17 cellular contexts compared by ENCODE assay signal in the genomic region with DNA sequence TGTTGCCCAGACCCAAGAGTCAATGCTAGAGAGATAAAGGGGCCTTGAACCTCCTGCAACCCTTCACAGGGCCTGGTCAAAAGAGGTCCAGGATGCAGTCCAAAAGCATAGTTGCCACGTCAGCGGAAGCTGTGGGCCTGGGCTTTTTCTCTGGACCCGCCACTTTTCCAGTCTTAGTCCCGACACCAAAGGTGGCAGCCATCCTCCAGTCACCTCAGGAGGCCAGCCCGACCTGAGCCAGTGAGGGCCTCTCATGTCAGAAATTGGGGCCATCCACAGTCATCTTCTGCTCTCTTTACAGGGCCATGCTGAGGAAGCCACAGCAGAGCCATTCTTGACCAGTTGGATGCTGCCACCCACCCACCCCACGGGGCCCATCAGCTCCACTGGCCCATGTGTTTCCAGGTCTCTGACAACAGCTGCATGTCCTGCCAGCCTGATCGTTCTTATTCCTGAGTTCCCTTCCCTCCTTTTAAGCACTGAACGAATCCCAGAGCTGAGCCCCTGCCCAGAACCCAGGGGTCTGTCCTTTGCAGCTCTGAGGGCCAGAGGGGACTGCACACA. TPM values are rescaled to one million over a fixed set of nuclear protein-coding genes. Genes with fewer than 3 reads are reported as not detected.
A peak's percentile ranks its signal among the peaks of the same experiment; 100 is the strongest.
DNase-seq lines count a peak whose midpoint lies in the region; ATAC-seq and TF ChIP-seq lines count a peak whose summit lies in the region.
"Had no signal": no experiment of that assay in that cellular context is flagged by ENCODE, and none has a peak within 500 bp of the region (broad histone marks: within the 10 kb centered on the region; RNA-seq: fewer than 3 reads in every experiment).

No MANE protein-coding gene starts in this region.

- H4K20me1 ChIP-seq in mammary epithelial cell (ENCODE audit: insufficient read depth, low read length) (no peaks in the 10 kb centered on the region), smooth muscle cell (ENCODE audit: low read depth) (no peaks in the 10 kb centered on the region)

- 83% methylated on average over 7 of the region's 8 CpGs for WGBS in mammary epithelial cell (ENCODE audit: low coverage, missing lambda C conversion rate)
- WGBS in smooth muscle cell (ENCODE audit: low lambda C conversion rate): 96% methylated on average over 8 of the region's 8 CpGs
- WGBS in esophagus muscularis mucosa: 86% methylated on average over 5 of the region's 8 CpGs

- H3K9ac ChIP-seq in mammary epithelial cell (ENCODE audit: insufficient read depth, low read length): no peak overlapping the region
- no peak overlapping the region for H3K9ac ChIP-seq in smooth muscle cell (ENCODE audit: low read depth)

- peak overlapping the region in 2 of 3 experiments; percentile 51 to 68 for H3K27ac Mint-ChIP-seq in nephron
- no peak overlapping the region for H3K27ac Mint-ChIP-seq in activated CD4-positive, alpha-beta T cell treated with anti-CD3 and anti-CD28 coated beads, Interleukin-2, amount 10 ng/mL, durations not matched to agents 24 days and 14 days
- H3K27ac Mint-ChIP-seq: activated naive CD8-positive, alpha-beta T cell treated with anti-CD3 and anti-CD28 coated beads for 36 hours; activated T-helper 2 cell treated with anti-CD3 and anti-CD28 coated beads, Interferon-gamma antibody, Interleukin-2, Interleukin-4, amounts not matched to agents 10 μg/mL and 5 μg/mL and 100 μg/mL, durations not matched to agents 14 hours and 24 hours and 36 hours; B cell; natural killer cell treated with Interleukin-12 subunit alpha and Interleukin-12 subunit beta and Interleukin-15 and Interleukin-18, amount 100 ng/mL, for 72 hours had no signal

- intact Hi-C loops in Right ventricle myocardium inferior (cut with DNase I): loop anchor here (10.0 kb wide), 1 partner anchor 446 kb away; no protein-coding TSS in a partner anchor
- intact Hi-C loops in left cardiac atrium (cut with DNase I): loop anchor here in 1 of 2 donors (5.0 to 10.0 kb wide), 2 partner anchors 449 to 996 kb away; no protein-coding TSS in a partner anchor
- intact Hi-C loops in mammary epithelial cell (cut with micrococcal nuclease): loop anchor here (1.0 to 10.0 kb wide), 4 partner anchors 152 to 994 kb away; no protein-coding TSS in a partner anchor
- intact Hi-C loops in esophagus muscularis mucosa (cut with DNase I): loop anchor here (5.0 to 10.0 kb wide), 2 partner anchors 329 to 446 kb away; no protein-coding TSS in a partner anchor
- intact Hi-C loops in activated CD4-positive, alpha-beta T cell treated with anti-CD3 and anti-CD28 coated beads, Interleukin-2, amount 10 ng/mL, durations not matched to agents 24 days and 14 days (cut with micrococcal nuclease): loop anchor here (1.0 kb wide), 1 partner anchor 152 kb away; no protein-coding TSS in a partner anchor

- H3K36me3 ChIP-seq in mammary epithelial cell (ENCODE audit: insufficient read depth, low read length) (no peaks in the 10 kb centered on the region), smooth muscle cell (ENCODE audit: low read depth) (no peaks in the 10 kb centered on the region), esophagus muscularis mucosa (no peaks in the 10 kb centered on the region)
- H3K36me3 ChIP-seq: upper lobe of right lung had no signal

- no peak for DNase-seq in Right ventricle myocardium inferior (ENCODE audit: missing footprints)
- DNase-seq in left cardiac atrium: no peak
- DNase-seq in mammary epithelial cell: no peak
- DNase-seq in smooth muscle cell (lab: John Stamatoyannopoulos, UW; ENCODE audit: unreplicated experiment): no peak
- DNase-seq in esophagus muscularis mucosa (ENCODE audit: extremely low spot score): no peak
- no peak for DNase-seq in stimulated activated naive CD8-positive, alpha-beta T cell treated with anti-CD3 and anti-CD28 coated beads, Interleukin-15, Interleukin-2, amounts not matched to agents 100 U/mL and 50 U/mL, for 24 hours
- DNase-seq in activated CD4-positive, alpha-beta T cell treated with anti-CD3 and anti-CD28 coated beads, Interleukin-2, amount 10 ng/mL, durations not matched to agents 24 days and 14 days: no peak
- DNase-seq: COR-L47, NCI-H187 treated with DMSO at 0.1 percent for 48 hours, NCI-H345 had no signal

- CTCF ChIA-PET in mammary epithelial cell (lab: Charles Lee; ENCODE audit: low non-redundant PET): no interaction called here

- in situ Hi-C loops in mammary epithelial cell (cut with MboI; ENCODE audit: low sequenced_read_pairs in 2 of 2): no loop called here

- no peaks in the 10 kb centered on the region for H3K36me3 Mint-ChIP-seq in nephron (ENCODE audit: low read depth)
- no peaks in the 10 kb centered on the region for H3K36me3 Mint-ChIP-seq in activated CD4-positive, alpha-beta T cell treated with anti-CD3 and anti-CD28 coated beads, Interleukin-2, amount 10 ng/mL, durations not matched to agents 24 days and 14 days (ENCODE audit: low read depth)
- H3K36me3 Mint-ChIP-seq: activated naive CD8-positive, alpha-beta T cell treated with anti-CD3 and anti-CD28 coated beads for 36 hours; natural killer cell treated with Interleukin-12 subunit alpha and Interleukin-12 subunit beta and Interleukin-15 and Interleukin-18, amount 100 ng/mL, for 72 hours had no signal

- H3K4me1 Mint-ChIP-seq in nephron: peaks cover 10% of the 10 kb centered on the region
- no peaks in the 10 kb centered on the region for H3K4me1 Mint-ChIP-seq in activated CD4-positive, alpha-beta T cell treated with anti-CD3 and anti-CD28 coated beads, Interleukin-2, amount 10 ng/mL, durations not matched to agents 24 days and 14 days
- H3K4me1 Mint-ChIP-seq: activated naive CD8-positive, alpha-beta T cell treated with anti-CD3 and anti-CD28 coated beads for 36 hours had no signal

- TF ChIP-seq CTCF in mammary epithelial cell (conservative IDR thresholded peaks at IDR 0.05 in 1 of 2, IDR thresholded peaks at IDR 0.05 in 1 of 2; ENCODE audit: extremely low read depth in 1 of 2, insufficient read depth in 1 of 2, low read depth in 1 of 2, low read length in 2 of 2) (no peak), nephron (IDR thresholded peaks at IDR 0.05; ENCODE audit: unreplicated experiment in 3 of 3) (no peak), smooth muscle cell (IDR thresholded peaks at IDR 0.05; ENCODE audit: borderline replicate concordance, insufficient read depth, poor library complexity, severe bottlenecking) (no peak), esophagus muscularis mucosa (IDR thresholded peaks at IDR 0.05) (no peak)

- H3F3A ChIP-seq in smooth muscle cell (ENCODE audit: low read depth): no peaks in the 10 kb centered on the region

- no TSS peak for BruUV-seq in mammary epithelial cell (replicated peaks; lab: Mats Ljungman, UMichigan)

- H3K4me1 ChIP-seq in mammary epithelial cell (ENCODE audit: insufficient read depth, low read length) (peaks cover 4% of the 10 kb centered on the region), smooth muscle cell (ENCODE audit: low read depth) (peaks cover 8% of the 10 kb centered on the region), esophagus muscularis mucosa (peaks cover 3 to 19% (median 16%) of the 10 kb centered on the region in 4 donors)
- H3K4me1 ChIP-seq: upper lobe of right lung had no signal

- H3K79me2 ChIP-seq in mammary epithelial cell (ENCODE audit: insufficient read depth, low read length) (no peaks in the 10 kb centered on the region), smooth muscle cell (ENCODE audit: low read depth) (no peaks in the 10 kb centered on the region)

- H3K27me3 Mint-ChIP-seq in nephron (ENCODE audit: low read depth): peaks cover 17% of the 10 kb centered on the region
- H3K27me3 Mint-ChIP-seq in activated CD4-positive, alpha-beta T cell treated with anti-CD3 and anti-CD28 coated beads, Interleukin-2, amount 10 ng/mL, durations not matched to agents 24 days and 14 days: peaks cover 22% of the 10 kb centered on the region

- dilution Hi-C loops in mammary epithelial cell (cut with HindIII; ENCODE audit: low sequenced_read_pairs): no loop called here

- H2AFZ ChIP-seq in mammary epithelial cell (ENCODE audit: low read depth, low read length) (peak overlapping the region; percentile 86), smooth muscle cell (ENCODE audit: low read depth) (peak overlapping the region; percentile 97)

- no peak overlapping the region for H3K4me3 ChIP-seq in mammary epithelial cell (replicated peaks in 1 of 3; ENCODE audit: insufficient read depth in 1 of 3, low read depth in 2 of 3, low read length in 3 of 3)
- no peak overlapping the region for H3K4me3 ChIP-seq in smooth muscle cell
- H3K4me3 ChIP-seq in esophagus muscularis mucosa: peak overlapping the region in 1 of 4 donors; percentile 12
- H3K4me3 ChIP-seq: GM12878, upper lobe of right lung had no signal

- no peak for TF ChIP-seq EP300 in esophagus muscularis mucosa (IDR thresholded peaks at IDR 0.05)

- no peaks in the 10 kb centered on the region for H3K9me3 ChIP-seq in mammary epithelial cell (replicated peaks; ENCODE audit: insufficient read depth, low read length)
- no peaks in the 10 kb centered on the region for H3K9me3 ChIP-seq in smooth muscle cell (replicated peaks; ENCODE audit: low read depth)
- no peaks in the 10 kb centered on the region for H3K9me3 ChIP-seq in esophagus muscularis mucosa
- H3K9me3 ChIP-seq: upper lobe of right lung had no signal

- H3K4me3 Mint-ChIP-seq in nephron: no peak overlapping the region
- H3K4me3 Mint-ChIP-seq in activated CD4-positive, alpha-beta T cell treated with anti-CD3 and anti-CD28 coated beads, Interleukin-2, amount 10 ng/mL, durations not matched to agents 24 days and 14 days: no peak overlapping the region
- H3K4me3 Mint-ChIP-seq: activated naive CD8-positive, alpha-beta T cell treated with anti-CD3 and anti-CD28 coated beads for 36 hours; B cell; natural killer cell treated with Interleukin-12 subunit alpha and Interleukin-12 subunit beta and Interleukin-15 and Interleukin-18, amount 100 ng/mL, for 72 hours had no signal

- no peak overlapping the region for H3K4me2 ChIP-seq in mammary epithelial cell (ENCODE audit: insufficient read depth, low read depth, low read length)
- H3K4me2 ChIP-seq in smooth muscle cell: peak overlapping the region; percentile 78

- H3K27ac ChIP-seq in mammary epithelial cell (ENCODE audit: insufficient read depth, low read depth, low read length): no peak overlapping the region
- H3K27ac ChIP-seq in smooth muscle cell (ENCODE audit: low read depth): no peak overlapping the region
- H3K27ac ChIP-seq in esophagus muscularis mucosa (replicated peaks in 1 of 4): peak overlapping the region in 2 of 4 donors; percentile 38 to 44
- H3K27ac ChIP-seq: upper lobe of right lung had no signal

- peaks cover 6% of the 10 kb centered on the region for H3K27me3 ChIP-seq in mammary epithelial cell (ENCODE audit: insufficient read depth, low read length)
- H3K27me3 ChIP-seq in smooth muscle cell (ENCODE audit: low read depth): no peaks in the 10 kb centered on the region
- no peaks in the 10 kb centered on the region for H3K27me3 ChIP-seq in esophagus muscularis mucosa

- no peak for TF ChIP-seq POLR2A in esophagus muscularis mucosa (IDR thresholded peaks at IDR 0.05; ENCODE audit: low read depth)

- peak; percentile 10 for ATAC-seq in Right ventricle myocardium inferior
- no peak for ATAC-seq in left cardiac atrium
- no peak for ATAC-seq in stimulated activated naive CD8-positive, alpha-beta T cell treated with anti-CD3 and anti-CD28 coated beads, Interleukin-15, Interleukin-2, amounts not matched to agents 100 U/mL and 50 U/mL, for 24 hours

- peaks cover 3% of the 10 kb centered on the region for H3K9me3 Mint-ChIP-seq in nephron
- H3K9me3 Mint-ChIP-seq in activated CD4-positive, alpha-beta T cell treated with anti-CD3 and anti-CD28 coated beads, Interleukin-2, amount 10 ng/mL, durations not matched to agents 24 days and 14 days: no peaks in the 10 kb centered on the region
- H3K9me3 Mint-ChIP-seq: activated naive CD8-positive, alpha-beta T cell treated with anti-CD3 and anti-CD28 coated beads for 36 hours; activated T-helper 2 cell treated with anti-CD3 and anti-CD28 coated beads, Interferon-gamma antibody, Interleukin-2, Interleukin-4, amounts not matched to agents 10 μg/mL and 5 μg/mL and 100 μg/mL, durations not matched to agents 14 hours and 24 hours and 36 hours; natural killer cell treated with Interleukin-12 subunit alpha and Interleukin-12 subunit beta and Interleukin-15 and Interleukin-18, amount 100 ng/mL, for 72 hours had no signal

RNA-seq across cellular contexts. Expression of gene KLHL29, which starts 34.1 kb away (rescaled TPM):
- total RNA-seq in Right ventricle myocardium inferior: 0.54 TPM
- 1 to 10 TPM; 1.3 to 3.3 TPM for total RNA-seq in left cardiac atrium
- total RNA-seq in mammary epithelial cell: 10 to 100 TPM; 15.6 to 16.3 TPM
- polyA plus RNA-seq in mammary epithelial cell: 3.6 TPM
- polyA minus RNA-seq in mammary epithelial cell: 0.93 TPM
- total RNA-seq in smooth muscle cell: 3.1 and 3.4 TPM in 2 replicates
- polyA plus RNA-seq in smooth muscle cell: 5.0 and 6.6 TPM in 2 replicates
- 10 to 100 TPM; 22.0 to 26.1 (median 23.4) TPM for total RNA-seq in esophagus muscularis mucosa
- total RNA-seq in activated CD4-positive, alpha-beta T cell treated with anti-CD3 and anti-CD28 coated beads, Interleukin-2, amount 10 ng/mL, durations not matched to agents 24 days and 14 days: 3.7 and 3.8 TPM in 2 replicates
